In genomic region chr17:32927724-32928526, GRCh38 we compare ENCODE assay signal across 8 cellular contexts. TPM values are rescaled to one million over a fixed set of nuclear protein-coding genes. Genes with fewer than 3 reads are reported as not detected.
A peak's percentile ranks its signal among the peaks of the same experiment; 100 is the strongest.
DNase-seq lines count a peak whose midpoint lies in the region; ATAC-seq and TF ChIP-seq lines count a peak whose summit lies in the region.

TSS of gene TMEM98 (plus strand) at chr17:32928153. CDS start at chr17:32931529, 3,376 bp downstream.

- H3K27ac ChIP-seq in HUES48 (ENCODE audit: low read depth, low read length), result peak within 1 kb of the TSS; percentile 5

- ATAC-seq in HG03457 (IDR thresholded peaks at IDR 0.05; ENCODE audit: unreplicated experiment), result no peak

- H3K27me3 ChIP-seq in HUES48 (ENCODE audit: control insufficient read depth, insufficient read depth, low read length), result peaks cover 6% of the 10 kb centered on the region; the same call in 1 of the 2 replicates

- peak within 1 kb of the TSS; percentile 76 for H3K9ac ChIP-seq in HUES48 (ENCODE audit: low read depth, low read length)

- peaks cover 15% of the 10 kb centered on the region for H3K36me3 ChIP-seq in HUES48 (ENCODE audit: control insufficient read depth, insufficient read depth, low read length)

- in situ Hi-C loops in astrocyte of the spinal cord (cut with HindIII; ENCODE audit: low sequenced_read_pairs), result no loop called here

- no peaks in the 10 kb centered on the region for H3K9me3 ChIP-seq in HUES48 (ENCODE audit: control insufficient read depth, insufficient read depth, low read length)

- peak in 10 of 14 donors; percentile 7 to 75 (median 51) for DNase-seq in C1 segment of cervical spinal cord (lab: John Stamatoyannopoulos, UW)
- DNase-seq in astrocyte of the spinal cord (ENCODE audit: low read depth, low spot score), result no peak
- no peak for DNase-seq in pulmonary artery endothelial cell (ENCODE audit: low read depth, low spot score)
- DNase-seq in kidney glomerular epithelial cell (lab: John Stamatoyannopoulos, UW), result no peak
- no peak for DNase-seq in SKM-1 treated with dmso at 0.1 percent for 144 hours (lab: John Stamatoyannopoulos, UW; ENCODE audit: unreplicated experiment)

- H3K4me3 ChIP-seq in HUES48 (ENCODE audit: low read depth, low read length) (peak within 1 kb of the TSS; percentile 84), astrocyte of the spinal cord (ENCODE audit: low read depth, low read length) (peak within 1 kb of the TSS; percentile 55), iPS-11a (ENCODE audit: low read depth, low read length) (peak within 1 kb of the TSS; percentile 59)

- no peak for TF ChIP-seq CTCF in astrocyte of the spinal cord (IDR thresholded peaks at IDR 0.05; ENCODE audit: low read depth, low read length)

- H3K4me1 ChIP-seq in HUES48 (ENCODE audit: control insufficient read depth, insufficient read depth, low read length), result peaks cover 17% of the 10 kb centered on the region

RNA-seq across cellular contexts. Expression of gene TMEM98, which starts in this region (rescaled TPM):
- 114 and 210 TPM in 2 replicates for total RNA-seq in pulmonary artery endothelial cell

Comparison
In these comparisons a context has a peak if more than half of its experiments do, and no peak if none do; other contexts are left out.
1. DNase-seq: peak in C1 segment of cervical spinal cord (10 of 14); none in astrocyte of the spinal cord (single experiment), pulmonary artery endothelial cell (single experiment), kidney glomerular epithelial cell (single experiment) and SKM-1 treated with dmso at 0.1 percent for 144 hours (single experiment).
2. Peak in every context shown above with its lines, with median percentiles within 50 percentile points of each other: H3K4me3 ChIP-seq.